In the genomic region with DNA sequence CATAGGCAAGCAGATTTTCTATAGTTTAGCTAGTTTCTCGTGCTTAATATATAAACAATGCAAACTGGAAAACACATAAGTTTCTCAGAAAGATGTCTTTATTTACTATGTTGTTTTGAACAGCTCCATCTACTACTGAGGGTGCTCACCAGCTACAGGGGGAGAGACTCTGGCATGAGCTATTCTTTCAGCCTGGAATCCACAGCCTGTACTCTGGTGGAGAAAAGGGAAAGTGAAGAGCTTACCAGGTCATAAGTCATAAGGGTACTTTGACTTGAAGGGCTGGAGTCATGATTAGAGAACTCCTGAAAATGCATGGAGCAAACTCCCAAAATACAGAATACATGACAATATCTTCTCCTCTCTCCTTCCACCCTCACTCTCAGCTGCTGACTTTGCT, we compare ENCODE assay signal across 14 cellular contexts. TPM values are rescaled to one million over a fixed set of nuclear protein-coding genes. Genes with fewer than 3 reads are reported as not detected.
DNase-seq lines count a peak whose midpoint lies in the region; ATAC-seq and TF ChIP-seq lines count a peak whose summit lies in the region.
"Had no signal": no experiment of that assay in that cellular context is flagged by ENCODE, and none has a peak within 500 bp of the region (broad histone marks: within the 10 kb centered on the region; RNA-seq: fewer than 3 reads in every experiment).

No MANE protein-coding gene starts in this region.

- H3K27me3 Mint-ChIP-seq in HFFc6 (ENCODE audit: insufficient read depth) (no peaks in the 10 kb centered on the region), GM23338 (ENCODE audit: insufficient read depth, low read depth, poor library complexity) (peaks cover 26% of the 10 kb centered on the region)
- no peaks in the 10 kb centered on the region for H3K27me3 Mint-ChIP-seq in activated T-helper 17 cell treated with anti-CD3 and anti-CD28 coated beads, Interleukin-2, amount 50 U/mL, for 72 hours
- H3K27me3 Mint-ChIP-seq: CD4-positive, alpha-beta T cell had no signal

- no peak for DNase-seq in HFFc6
- no peak for DNase-seq in fibroblast of the aortic adventitia (ENCODE audit: low read depth)
- no peak for DNase-seq in smooth muscle cell (lab: John Stamatoyannopoulos, UW; ENCODE audit: unreplicated experiment)
- DNase-seq in NCI-H748 treated with DMSO at 0.1 percent for 48 hours (lab: John Stamatoyannopoulos, UW), result no peak
- no peak for DNase-seq in SW 1271 (lab: John Stamatoyannopoulos, UW)
- no peak for DNase-seq in GM23338 (ENCODE audit: low spot score)
- DNase-seq: CD4-positive, alpha-beta T cell; DMS79 treated with DMSO at 0.1 percent for 48 hours; H9; NCI-H1105; NCI-H1694 treated with DMSO at 0.1 percent for 48 hours had no signal

- H3K9me3 Mint-ChIP-seq in HFFc6 (no peaks in the 10 kb centered on the region), GM23338 (no peaks in the 10 kb centered on the region)
- no peaks in the 10 kb centered on the region for H3K9me3 Mint-ChIP-seq in activated T-helper 17 cell treated with anti-CD3 and anti-CD28 coated beads, Interleukin-2, amount 50 U/mL, for 72 hours
- H3K9me3 Mint-ChIP-seq: CD4-positive, alpha-beta T cell; H9 had no signal

- H3K4me3 Mint-ChIP-seq in HFFc6 (peak overlapping the region; percentile 67), GM23338 (no peak overlapping the region)
- peak overlapping the region; percentile 8 for H3K4me3 Mint-ChIP-seq in activated T-helper 17 cell treated with anti-CD3 and anti-CD28 coated beads, Interleukin-2, amount 50 U/mL, for 72 hours
- H3K4me3 Mint-ChIP-seq: CD4-positive, alpha-beta T cell; H9 had no signal

- no peak overlapping the region for H3K4me3 ChIP-seq in fibroblast of the aortic adventitia (ENCODE audit: low read depth, low read length)
- H3K4me3 ChIP-seq in smooth muscle cell, result no peak overlapping the region
- H3K4me3 ChIP-seq in GM23338, result no peak overlapping the region
- H3K4me3 ChIP-seq: SK-N-MC had no signal

- no peak for ATAC-seq in activated T-helper 17 cell treated with anti-CD3 and anti-CD28 coated beads, Interleukin-2, amount 50 U/mL, for 72 hours (replicated peaks)
- no peak for ATAC-seq in GM23338
- ATAC-seq: Right ventricle myocardium inferior had no signal

- H3K4me2 ChIP-seq in smooth muscle cell (peak overlapping the region; percentile 23), GM23338 (no peak overlapping the region)

- no peaks in the 10 kb centered on the region for H3K9me2 ChIP-seq in GM23338 (ENCODE audit: insufficient read depth)

- no peaks in the 10 kb centered on the region for H3K79me2 ChIP-seq in smooth muscle cell (ENCODE audit: low read depth)
- no peaks in the 10 kb centered on the region for H3K79me2 ChIP-seq in GM23338 (replicated peaks; ENCODE audit: insufficient read depth)

- H3K27me3 ChIP-seq in smooth muscle cell (ENCODE audit: low read depth) (no peaks in the 10 kb centered on the region), GM23338 (ENCODE audit: insufficient read depth) (peaks cover 34% of the 10 kb centered on the region)

- H3K27ac ChIP-seq in smooth muscle cell (ENCODE audit: low read depth) (no peak overlapping the region), GM23338 (ENCODE audit: low read depth) (no peak overlapping the region)
- H3K27ac ChIP-seq: SK-N-MC had no signal

- no peak overlapping the region for H3K9ac ChIP-seq in smooth muscle cell (ENCODE audit: low read depth)

- H3F3A ChIP-seq in smooth muscle cell (ENCODE audit: low read depth) (peaks cover 3% of the 10 kb centered on the region), GM23338 (replicated peaks; ENCODE audit: low read depth) (no peaks in the 10 kb centered on the region)

- no peaks in the 10 kb centered on the region for H3K36me3 Mint-ChIP-seq in HFFc6 (ENCODE audit: low read depth)
- no peaks in the 10 kb centered on the region for H3K36me3 Mint-ChIP-seq in activated T-helper 17 cell treated with anti-CD3 and anti-CD28 coated beads, Interleukin-2, amount 50 U/mL, for 72 hours (ENCODE audit: low read depth)
- H3K36me3 Mint-ChIP-seq in GM23338 (ENCODE audit: low read depth), result no peaks in the 10 kb centered on the region

- no peaks in the 10 kb centered on the region for H3K9me3 ChIP-seq in smooth muscle cell (replicated peaks; ENCODE audit: low read depth)

- no peak for TF ChIP-seq CTCF in HFFc6 (IDR thresholded peaks at IDR 0.05)
- TF ChIP-seq CTCF in fibroblast of the aortic adventitia (IDR thresholded peaks at IDR 0.05; ENCODE audit: insufficient read depth, low read length), result peak; percentile 3
- no peak for TF ChIP-seq CTCF in smooth muscle cell (IDR thresholded peaks at IDR 0.05; ENCODE audit: borderline replicate concordance, insufficient read depth, poor library complexity, severe bottlenecking)
- TF ChIP-seq CTCF in GM23338 (conservative IDR thresholded peaks at IDR 0.05; ENCODE audit: low read depth in 2 of 2), result no peak

- H3K27ac Mint-ChIP-seq in HFFc6 (no peak overlapping the region), GM23338 (no peak overlapping the region)
- peak overlapping the region; percentile 2 for H3K27ac Mint-ChIP-seq in activated T-helper 17 cell treated with anti-CD3 and anti-CD28 coated beads, Interleukin-2, amount 50 U/mL, for 72 hours
- H3K27ac Mint-ChIP-seq: CD4-positive, alpha-beta T cell; H9 had no signal

- H3K4me1 Mint-ChIP-seq in HFFc6 (ENCODE audit: low read depth) (peaks cover 37% of the 10 kb centered on the region), GM23338 (peaks cover 9% of the 10 kb centered on the region)
- H3K4me1 Mint-ChIP-seq in activated T-helper 17 cell treated with anti-CD3 and anti-CD28 coated beads, Interleukin-2, amount 50 U/mL, for 72 hours, result peaks cover 18% of the 10 kb centered on the region

- H2AFZ ChIP-seq in smooth muscle cell (ENCODE audit: low read depth) (no peak overlapping the region), GM23338 (no peak overlapping the region)

- H3K36me3 ChIP-seq in smooth muscle cell (ENCODE audit: low read depth) (no peaks in the 10 kb centered on the region), GM23338 (ENCODE audit: insufficient read depth) (no peaks in the 10 kb centered on the region)

- WGBS in smooth muscle cell (ENCODE audit: low lambda C conversion rate), result 74% methylated on average over 1 of the region's 1 CpG

- no peaks in the 10 kb centered on the region for H4K20me1 ChIP-seq in smooth muscle cell (ENCODE audit: low read depth)
- 0 out of 2 replicates have a peak, but pooled peaks cover 3% of the 10 kb centered on the region for H4K20me1 ChIP-seq in GM23338 (replicated peaks; ENCODE audit: insufficient read depth)

- H3K4me1 ChIP-seq in smooth muscle cell (ENCODE audit: low read depth) (peaks cover 6% of the 10 kb centered on the region), GM23338 (ENCODE audit: insufficient read depth) (peaks cover 9% of the 10 kb centered on the region)

TF ChIP-seq in GM23338, 12 proteins besides CTCF, POLR2A, EP300 and RAD21 (continues in another document):
- TF ChIP-seq CREB1 (CRISPR knock-in tag; IDR thresholded peaks at IDR 0.05; ENCODE audit: low read depth), result no peak

RNA-seq across cellular contexts. Expression of gene AVEN, which starts 4.4 kb away (rescaled TPM):
- 10 to 100 TPM; 24.9 to 33.6 (median 27.1) TPM for total RNA-seq in HFFc6 (2021; fragmentation: NEBNext Ultra II Directional; extraction: Animal tissue kit (Norgen Biotek cat#: 25700))
- 10 to 100 TPM; 10.7 to 17.5 TPM for total RNA-seq in activated T-helper 17 cell treated with anti-CD3 and anti-CD28 coated beads, Interleukin-2, amount 50 U/mL, for 72 hours
- total RNA-seq in fibroblast of the aortic adventitia (ENCODE audit: low replicate concordance) (17.2 and 26.8 TPM in 2 replicates), smooth muscle cell (8.2 and 10.6 TPM in 2 replicates)
- polyA plus RNA-seq in smooth muscle cell (15.2 and 15.7 TPM in 2 replicates), GM23338 (2016; fragmentation: Nextera tagmentation; extraction: Ambion mirVana) (7.7 and 9.3 TPM in 2 replicates)
- total RNA-seq in GM23338 (2014; rRNA removed; shearing (Covaris generic)), result 10.3 and 12.1 TPM in 2 replicates

RNA-seq across cellular contexts. Expression of gene EMC7, which starts 58.3 kb away (rescaled TPM):
- 100 to 1,000 TPM; 159 to 204 (median 171) TPM for total RNA-seq in HFFc6 (2021; fragmentation: NEBNext Ultra II Directional; extraction: Animal tissue kit (Norgen Biotek cat#: 25700))
- 10 to 100 TPM; 33.2 to 66.2 TPM for total RNA-seq in activated T-helper 17 cell treated with anti-CD3 and anti-CD28 coated beads, Interleukin-2, amount 50 U/mL, for 72 hours
- total RNA-seq in fibroblast of the aortic adventitia (ENCODE audit: low replicate concordance) (26.0 and 46.6 TPM in 2 replicates), smooth muscle cell (60.6 and 84.2 TPM in 2 replicates)
- polyA plus RNA-seq in smooth muscle cell (201 and 218 TPM in 2 replicates), GM23338 (2016; fragmentation: Nextera tagmentation; extraction: Ambion mirVana) (50.0 and 55.1 TPM in 2 replicates)
- 18.3 and 26.2 TPM in 2 replicates for total RNA-seq in GM23338 (2014; rRNA removed; shearing (Covaris generic))

RNA-seq across cellular contexts. Expression of gene PGBD4, which starts 58.5 kb away (rescaled TPM):
- 1 to 10 TPM; 1.6 to 2.6 (median 1.9) TPM for total RNA-seq in HFFc6 (2021; fragmentation: NEBNext Ultra II Directional; extraction: Animal tissue kit (Norgen Biotek cat#: 25700))
- 1 to 10 TPM; 2.8 to 2.9 TPM for total RNA-seq in activated T-helper 17 cell treated with anti-CD3 and anti-CD28 coated beads, Interleukin-2, amount 50 U/mL, for 72 hours
- total RNA-seq in fibroblast of the aortic adventitia (ENCODE audit: low replicate concordance) (1.6 and 2.2 TPM in 2 replicates), smooth muscle cell (0.81 and 1.3 TPM in 2 replicates)
- polyA plus RNA-seq in smooth muscle cell (0.20 and 0.62 TPM in 2 replicates), GM23338 (2016; fragmentation: Nextera tagmentation; extraction: Ambion mirVana) (0.50 and 0.61 TPM in 2 replicates)
- 0.39 and 0.66 TPM in 2 replicates for total RNA-seq in GM23338 (2014; rRNA removed; shearing (Covaris generic))
